ENCODE assay signal across 17 cellular contexts in the genomic region with DNA sequence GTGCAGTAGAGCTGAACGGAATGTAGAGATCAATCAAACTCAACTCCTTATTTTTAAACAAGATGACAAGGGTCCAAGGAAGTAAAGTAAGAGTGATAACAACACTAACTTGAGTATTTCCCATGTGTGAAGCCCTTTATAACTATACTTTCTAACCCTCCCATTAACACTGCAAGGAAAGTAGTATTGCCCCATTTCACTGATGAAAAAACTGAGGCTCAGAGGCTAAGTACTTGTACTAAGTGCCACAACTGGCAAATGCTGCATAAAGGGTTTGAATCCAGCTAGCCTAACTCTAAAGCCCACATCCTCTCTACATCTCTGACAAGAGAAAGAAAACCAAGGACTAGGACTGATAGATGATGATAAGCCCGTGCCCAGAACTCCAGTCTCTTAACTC. TPM values are rescaled to one million over a fixed set of nuclear protein-coding genes. Genes with fewer than 3 reads are reported as not detected.
DNase-seq lines count a peak whose midpoint lies in the region; ATAC-seq, FAIRE-seq and TF ChIP-seq lines count a peak whose summit lies in the region.
"Had no signal": no experiment of that assay in that cellular context is flagged by ENCODE, and none has a peak within 500 bp of the region (broad histone marks: within the 10 kb centered on the region; RNA-seq: fewer than 3 reads in every experiment).

No MANE protein-coding gene starts in this region.

- no peaks in the 10 kb centered on the region for H3K79me2 ChIP-seq in K562 (ENCODE audit: control insufficient read depth, insufficient read depth, low read length)

- H3K27me3 ChIP-seq in left ventricle myocardium inferior (ENCODE audit: low read depth) (no peaks in the 10 kb centered on the region), heart left ventricle (no peaks in the 10 kb centered on the region), K562 (ENCODE audit: control insufficient read depth in 2 of 2, insufficient read depth in 2 of 2, low read length in 2 of 2) (peaks cover 7 to 23% of the 10 kb centered on the region in 2 experiments; a peak in 3 of 5 replicates), gastroesophageal sphincter (peaks cover 5% of the 10 kb centered on the region)
- H3K27me3 ChIP-seq: BLaER1 had no signal

- TF ChIP-seq RAD21 in K562 (CRISPR knock-in tag; conservative IDR thresholded peaks at IDR 0.05 in 1 of 2, IDR thresholded peaks at IDR 0.05 in 1 of 2) = no peak

- CTCF ChIA-PET in K562 (lab: Yijun Ruan, JAX; ENCODE audit: low intra/inter-chr PET ratio) = no interaction called here

- no peak overlapping the region for H3K4me3 Mint-ChIP-seq in activated T-helper 2 cell treated with anti-CD3 and anti-CD28 coated beads, Interferon-gamma antibody, Interleukin-2, Interleukin-4, amounts not matched to agents 10 μg/mL and 5 μg/mL and 100 μg/mL, durations not matched to agents 14 hours and 24 hours and 36 hours (ENCODE audit: low read depth)
- H3K4me3 Mint-ChIP-seq: CD8-positive, alpha-beta memory T cell had no signal

- peaks cover 17% of the 10 kb centered on the region for H3K4me1 Mint-ChIP-seq in activated T-helper 2 cell treated with anti-CD3 and anti-CD28 coated beads, Interferon-gamma antibody, Interleukin-2, Interleukin-4, amounts not matched to agents 10 μg/mL and 5 μg/mL and 100 μg/mL, durations not matched to agents 14 hours and 24 hours and 36 hours (ENCODE audit: low read depth)

- no peak overlapping the region for H2AFZ ChIP-seq in K562 (ENCODE audit: low read depth, low read length)

- TF ChIP-seq POLR2A in heart left ventricle (IDR thresholded peaks at IDR 0.05) = no peak
- TF ChIP-seq POLR2A in K562 (conservative IDR thresholded peaks at IDR 0.05) = no peak
- TF ChIP-seq POLR2A in gastroesophageal sphincter (IDR thresholded peaks at IDR 0.05) = no peak

- no peaks in the 10 kb centered on the region for H3K36me3 ChIP-seq in left ventricle myocardium inferior
- peaks cover 0 to 3% (median 0%) of the 10 kb centered on the region in 9 donors for H3K36me3 ChIP-seq in heart left ventricle
- H3K36me3 ChIP-seq in K562 (ENCODE audit: control insufficient read depth, insufficient read depth, low read length) = no peaks in the 10 kb centered on the region
- H3K36me3 ChIP-seq in gastroesophageal sphincter = no peaks in the 10 kb centered on the region
- H3K36me3 ChIP-seq: BLaER1, HAP-1 had no signal

- peaks cover 19% of the 10 kb centered on the region for H3K27me3 Mint-ChIP-seq in activated T-helper 2 cell treated with anti-CD3 and anti-CD28 coated beads, Interferon-gamma antibody, Interleukin-2, Interleukin-4, amounts not matched to agents 10 μg/mL and 5 μg/mL and 100 μg/mL, durations not matched to agents 14 hours and 24 hours and 36 hours (ENCODE audit: low read depth)

- H3K27ac ChIP-seq in left ventricle myocardium inferior (replicated peaks) (peak overlapping the region; percentile 31), heart left ventricle (peak overlapping the region in 5 of 12 donors; percentile 8 to 64 (median 51)), K562 (ENCODE audit: extremely low read depth, low read depth, low read length) (no peak overlapping the region), gastroesophageal sphincter (peak overlapping the region in 3 of 4 donors; percentile 46 to 68 (median 48))
- H3K27ac ChIP-seq: BLaER1 had no signal

- no peak overlapping the region for H3K27ac Mint-ChIP-seq in activated T-helper 2 cell treated with anti-CD3 and anti-CD28 coated beads, Interferon-gamma antibody, Interleukin-2, Interleukin-4, amounts not matched to agents 10 μg/mL and 5 μg/mL and 100 μg/mL, durations not matched to agents 14 hours and 24 hours and 36 hours
- H3K27ac Mint-ChIP-seq: CD8-positive, alpha-beta memory T cell had no signal

- H3K4me3 ChIP-seq in left ventricle myocardium inferior (no peak overlapping the region), heart left ventricle (no peak overlapping the region), K562 (no peak overlapping the region), gastroesophageal sphincter (no peak overlapping the region)
- H3K4me3 ChIP-seq: BLaER1, HAP-1 had no signal

- H3K4me2 ChIP-seq in K562 (ENCODE audit: insufficient read depth, low read length) = no peak overlapping the region
- H3K4me2 ChIP-seq: BLaER1 had no signal

- BruUV-seq in K562 (replicated peaks; lab: Mats Ljungman, UMichigan) = no TSS peak

- TF ChIP-seq CTCF in left ventricle myocardium inferior (IDR thresholded peaks at IDR 0.05; ENCODE audit: borderline replicate concordance) (no peak), heart left ventricle (IDR thresholded peaks at IDR 0.05) (no peak), K562 (IDR thresholded peaks at IDR 0.05 in 2 of 3, conservative IDR thresholded peaks at IDR 0.05 in 1 of 3; ENCODE audit: insufficient read depth in 2 of 3, low read depth in 1 of 3, low read length in 3 of 3) (no peak), gastroesophageal sphincter (IDR thresholded peaks at IDR 0.05) (no peak)

- POLR2A ChIA-PET in K562 (lab: Yijun Ruan, JAX) = interaction anchor here (0.8 kb wide), 1 partner anchor 13 kb away, joined by 3 read pairs; no protein-coding TSS in a partner anchor

- no peak for DNase-seq in left ventricle myocardium inferior
- DNase-seq in heart left ventricle = no peak
- no peak for DNase-seq in K562 (ENCODE audit: extremely low read depth in 1 of 4, low spot score in 3 of 4)
- DNase-seq in anterior cingulate cortex (lab: John Stamatoyannopoulos, UW) = no peak
- DNase-seq in activated T-helper 2 cell treated with anti-CD3 and anti-CD28 coated beads, Interferon-gamma antibody, Interleukin-2, Interleukin-4, amounts not matched to agents 10 μg/mL and 5 μg/mL and 100 μg/mL, durations not matched to agents 14 hours and 24 hours and 36 hours (ENCODE audit: low spot score) = no peak
- DNase-seq: 8988T; AML-193; Caco-2; CD8-positive, alpha-beta memory T cell; DND-41; GDM1 had no signal

- no peaks in the 10 kb centered on the region for H3K9me3 Mint-ChIP-seq in activated T-helper 2 cell treated with anti-CD3 and anti-CD28 coated beads, Interferon-gamma antibody, Interleukin-2, Interleukin-4, amounts not matched to agents 10 μg/mL and 5 μg/mL and 100 μg/mL, durations not matched to agents 14 hours and 24 hours and 36 hours
- H3K9me3 Mint-ChIP-seq: CD8-positive, alpha-beta memory T cell had no signal

- WGBS in heart left ventricle, 4 donors = 74 to 85% (median 81%) methylated on average over 2 of the region's 2 CpGs
- 4% methylated on average over 2 of the region's 2 CpGs for WGBS in K562 (ENCODE audit: insufficient coverage, low coverage, missing lambda C conversion rate)
- WGBS in gastroesophageal sphincter (ENCODE audit: low coverage in 1 of 2), 2 donors = 58 to 65% methylated on average over 2 of the region's 2 CpGs

- intact Hi-C loops in left ventricle myocardium inferior (cut with micrococcal nuclease) (no loop called here), heart left ventricle (cut with DNase I) (no loop called here), K562 (cut with micrococcal nuclease) (no loop called here)
- intact Hi-C loops in activated T-helper 2 cell treated with anti-CD3 and anti-CD28 coated beads, Interferon-gamma antibody, Interleukin-2, Interleukin-4, amounts not matched to agents 10 μg/mL and 5 μg/mL and 100 μg/mL, durations not matched to agents 14 hours and 24 hours and 36 hours (cut with micrococcal nuclease) = no loop called here

- in situ Hi-C loops in K562 (cut with MboI) = no loop called here

- no peak for TF ChIP-seq EP300 in K562 (IDR thresholded peaks at IDR 0.05; ENCODE audit: low read length)
- no peak for TF ChIP-seq EP300 in gastroesophageal sphincter (IDR thresholded peaks at IDR 0.05)

- no peaks in the 10 kb centered on the region for H3K36me3 Mint-ChIP-seq in activated T-helper 2 cell treated with anti-CD3 and anti-CD28 coated beads, Interferon-gamma antibody, Interleukin-2, Interleukin-4, amounts not matched to agents 10 μg/mL and 5 μg/mL and 100 μg/mL, durations not matched to agents 14 hours and 24 hours and 36 hours (ENCODE audit: low read depth)
- H3K36me3 Mint-ChIP-seq: CD8-positive, alpha-beta memory T cell had no signal

- no peaks in the 10 kb centered on the region for H3K9me3 ChIP-seq in left ventricle myocardium inferior (replicated peaks)
- H3K9me3 ChIP-seq in heart left ventricle = no peaks in the 10 kb centered on the region
- H3K9me3 ChIP-seq in K562 (replicated peaks; ENCODE audit: control insufficient read depth, insufficient read depth, low read depth, low read length) = no peaks in the 10 kb centered on the region
- H3K9me3 ChIP-seq in gastroesophageal sphincter = no peaks in the 10 kb centered on the region
- H3K9me3 ChIP-seq: BLaER1, Caco-2, HAP-1 had no signal

- no peaks in the 10 kb centered on the region; the same call in 1 of the 2 replicates for H4K20me1 ChIP-seq in K562 (replicated peaks; ENCODE audit: control insufficient read depth, insufficient read depth, low read length)
- H4K20me1 ChIP-seq: BLaER1 had no signal

- H3K9ac ChIP-seq in K562 (ENCODE audit: insufficient read depth in 1 of 2, low read depth in 2 of 2, low read length in 2 of 2) = no peak overlapping the region
- H3K9ac ChIP-seq: BLaER1 had no signal

- no peak for ATAC-seq in heart left ventricle
- ATAC-seq in K562 = no peak
- no peak for ATAC-seq in gastroesophageal sphincter
- no peak for ATAC-seq in HG03175 (IDR thresholded peaks at IDR 0.05; ENCODE audit: unreplicated experiment)

- H3K4me1 ChIP-seq in left ventricle myocardium inferior = peaks cover 64% of the 10 kb centered on the region
- H3K4me1 ChIP-seq in heart left ventricle = peaks cover 11 to 70% (median 44%) of the 10 kb centered on the region in 12 donors
- no peaks in the 10 kb centered on the region; a peak in 1 of 5 replicates for H3K4me1 ChIP-seq in K562 (replicated peaks in 1 of 2; ENCODE audit: control insufficient read depth in 2 of 2, insufficient read depth in 2 of 2, low read length in 2 of 2)
- peaks cover 0 to 54% (median 25%) of the 10 kb centered on the region in 3 donors for H3K4me1 ChIP-seq in gastroesophageal sphincter
- H3K4me1 ChIP-seq: Caco-2, HAP-1 had no signal

- no peaks in the 10 kb centered on the region for H3K9me1 ChIP-seq in K562 (ENCODE audit: control insufficient read depth, insufficient read depth, low read length)

- no peak for FAIRE-seq in K562 (lab: Jason Lieb, UNC)
- FAIRE-seq: H1 had no signal

RNA-seq across cellular contexts. Expression of gene GJA5, which starts 8.2 kb away (rescaled TPM):
- total RNA-seq in left ventricle myocardium inferior = 69.8 TPM
- total RNA-seq in heart left ventricle = 10 to 100 TPM in 6 of 9 donors, 1 to 10 TPM in 3; 6.1 to 31.0 (median 13.4) TPM
- 1 to 10 TPM; 5.8 to 8.6 TPM for polyA plus RNA-seq in heart left ventricle
- total RNA-seq in K562 (2011; cell fraction: chromatin; rRNA removed; ENCODE audit: low replicate concordance) = not detected in 2 replicates
- total RNA-seq in K562 (2011; cell fraction: nucleolus; rRNA removed) = not detected in 2 replicates
- not detected in 2 replicates for total RNA-seq in K562 (2011; cell fraction: nucleoplasm; rRNA removed)
- not detected in 2 replicates for total RNA-seq in K562 (2014; rRNA removed)
- not detected in 2 replicates for total RNA-seq in K562 (2014; rRNA removed; fragmentation: Illumina TruSeq; extraction: Trizol)
- not detected in 2 replicates for total RNA-seq in K562 (2015; rRNA removed; fragmentation: Illumina TruSeq; extraction: Trizol)
- 0.07 TPM in 1 of 2 replicates, not detected in the other for total RNA-seq in K562 (2021)
- 0.07 TPM in 1 of 2 replicates, not detected in the other for polyA plus RNA-seq in K562 (2011; rRNA removed)
- 0.01 and 0.04 TPM in 2 replicates for polyA plus RNA-seq in K562 (2011; cell fraction: cytosol; rRNA removed)
- polyA plus RNA-seq in K562 (2011; cell fraction: nucleus; rRNA removed) = 0.07 TPM in 1 of 2 replicates, not detected in the other
- polyA plus RNA-seq in K562 (2012) = 0.09 TPM in 1 of 2 replicates, not detected in the other
- not detected in 2 replicates for polyA plus RNA-seq in K562 (2014; fragmentation: Illumina TruSeq; extraction: Trizol)
- polyA plus RNA-seq in K562 (2014; fragmentation: Nextera tagmentation; extraction: Ambion mirVana) = not detected
- not detected in 2 replicates for polyA plus RNA-seq in K562 (2014; rRNA removed)
- polyA minus RNA-seq in K562 (2011; rRNA and poly(A)+ RNA removed) = not detected in 2 replicates
- polyA minus RNA-seq in K562 (2011; cell fraction: cytosol; rRNA and poly(A)+ RNA removed) = not detected in 2 replicates
- polyA minus RNA-seq in K562 (2011; cell fraction: nucleus; rRNA and poly(A)+ RNA removed) = not detected in 2 replicates
- total RNA-seq in gastroesophageal sphincter = 10 to 100 TPM in 2 of 4 donors, 1 to 10 TPM in 2; 3.9 to 17.4 (median 7.9) TPM
- not detected in 2 replicates for total RNA-seq in activated T-helper 2 cell treated with anti-CD3 and anti-CD28 coated beads, Interferon-gamma antibody, Interleukin-2, Interleukin-4, amounts not matched to agents 10 μg/mL and 5 μg/mL and 100 μg/mL, durations not matched to agents 14 hours and 24 hours and 36 hours
- total RNA-seq: CD8-positive, alpha-beta memory T cell; HT1080 had no signal
- polyA plus RNA-seq: CD8-positive, alpha-beta memory T cell had no signal
